In the genomic region with DNA sequence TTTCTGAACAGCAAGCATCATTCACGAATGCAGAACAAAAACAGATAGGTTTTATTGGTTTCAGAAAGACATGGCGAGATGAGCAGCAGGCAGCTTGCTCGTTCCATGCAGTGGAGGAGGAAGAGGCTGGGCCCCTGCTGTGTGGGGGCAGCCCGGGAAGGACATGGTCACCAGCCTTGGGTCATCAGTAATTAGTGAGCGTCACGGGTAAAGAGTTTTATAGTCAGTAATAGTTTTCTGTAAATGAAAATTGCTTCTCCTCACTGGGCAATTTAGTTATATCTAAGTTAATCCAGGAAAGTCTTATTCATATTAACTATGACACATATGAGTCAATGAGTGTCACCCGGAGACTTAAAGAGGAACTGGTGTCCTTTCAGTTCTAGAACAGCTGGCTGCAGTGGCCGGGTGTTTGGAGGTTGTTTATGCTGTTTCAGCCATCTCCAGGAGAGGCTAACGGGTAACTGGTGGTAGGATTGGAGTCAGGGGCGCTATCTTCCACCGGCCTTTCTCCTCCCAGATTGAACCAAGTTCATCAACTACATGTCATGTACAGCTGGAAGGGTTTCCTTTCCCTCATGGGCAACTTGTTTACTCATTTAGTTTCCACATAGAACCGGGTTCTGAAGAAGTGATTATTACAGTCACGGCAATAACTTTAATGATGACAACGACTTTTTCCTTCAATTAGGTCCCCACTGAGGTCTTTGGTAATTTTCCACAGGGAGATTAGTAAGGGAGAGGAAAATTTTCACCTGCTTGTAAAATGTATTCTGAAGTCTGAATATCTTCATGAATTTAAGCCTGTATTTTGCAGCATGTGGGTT, we compare ENCODE assay signal across 9 cellular contexts. TPM values are rescaled to one million over a fixed set of nuclear protein-coding genes. Genes with fewer than 3 reads are reported as not detected.
DNase-seq lines count a peak whose midpoint lies in the region; ATAC-seq and TF ChIP-seq lines count a peak whose summit lies in the region.
"Had no signal": no experiment of that assay in that cellular context is flagged by ENCODE, and none has a peak within 500 bp of the region (broad histone marks: within the 10 kb centered on the region; RNA-seq: fewer than 3 reads in every experiment).

No MANE protein-coding gene starts in this region.

- TF ChIP-seq CTCF in GM06990 (IDR thresholded peaks at IDR 0.05; ENCODE audit: insufficient read depth, low read length, poor library complexity, severe bottlenecking) (no peak), adrenal gland (IDR thresholded peaks at IDR 0.05) (no peak), transverse colon (IDR thresholded peaks at IDR 0.05) (no peak)
- no peak for TF ChIP-seq CTCF in CD8-positive, alpha-beta T cell (IDR thresholded peaks at IDR 0.05)

- in situ Hi-C loops in transverse colon (cut with MboI; ENCODE audit: low pct_ligation_motif_present in 1 of 4, low pct_unique_long_range_greater_than_20kb in 1 of 4, low sequenced_read_pairs in 3 of 4): no loop called here

- peaks cover 26% of the 10 kb centered on the region for H3K27me3 Mint-ChIP-seq in CD8-positive, alpha-beta T cell (ENCODE audit: low read depth)

- DNase-seq in GM06990 (ENCODE audit: extremely low read depth, insufficient read length) (peak; percentile 75), adrenal gland (peak in 6 of 7 donors; percentile 16 to 71 (median 36)), transverse colon (peak; percentile 48), NCI-H1105 treated with DMSO at 0.1 percent for 48 hours (lab: John Stamatoyannopoulos, UW) (no peak), NCI-H2107 treated with DMSO at 0.1 percent for 48 hours (lab: John Stamatoyannopoulos, UW; ENCODE audit: unreplicated experiment) (no peak)
- no peak for DNase-seq in CD8-positive, alpha-beta T cell

- H3K27ac Mint-ChIP-seq in CD8-positive, alpha-beta T cell: no peak overlapping the region

- 78 to 85% (median 83%) methylated on average over 14 of the region's 14 CpGs for WGBS in adrenal gland, 4 donors
- WGBS in transverse colon (ENCODE audit: low coverage in 1 of 2), 2 donors: 54 to 55% methylated on average over 6 to 14 of the region's 14 CpGs

- no peaks in the 10 kb centered on the region for H3K27me3 ChIP-seq in GM06990 (replicated peaks; ENCODE audit: control insufficient read depth, insufficient read depth, low read length)
- no peaks in the 10 kb centered on the region for H3K27me3 ChIP-seq in adrenal gland
- H3K27me3 ChIP-seq in transverse colon: no peaks in the 10 kb centered on the region
- no peaks in the 10 kb centered on the region for H3K27me3 ChIP-seq in CD8-positive, alpha-beta T cell (ENCODE audit: insufficient read depth, low read length)
- H3K27me3 ChIP-seq: upper lobe of left lung had no signal

- H3K36me3 ChIP-seq in GM06990 (ENCODE audit: control insufficient read depth, insufficient read depth, low read length): no peaks in the 10 kb centered on the region
- H3K36me3 ChIP-seq in adrenal gland (replicated peaks in 1 of 2): no peaks in the 10 kb centered on the region
- no peaks in the 10 kb centered on the region for H3K36me3 ChIP-seq in transverse colon
- no peaks in the 10 kb centered on the region for H3K36me3 ChIP-seq in CD8-positive, alpha-beta T cell (ENCODE audit: insufficient read depth, low read length)
- H3K36me3 ChIP-seq: upper lobe of left lung had no signal

- H3K4me3 Mint-ChIP-seq in CD8-positive, alpha-beta T cell: no peak overlapping the region

- CTCF ChIA-PET in CD8-positive, alpha-beta T cell (lab: Charles Lee): no interaction called here

- no peak for TF ChIP-seq EP300 in transverse colon (IDR thresholded peaks at IDR 0.05; ENCODE audit: low read depth)

- no peaks in the 10 kb centered on the region for H3K36me3 Mint-ChIP-seq in CD8-positive, alpha-beta T cell

- intact Hi-C loops in adrenal gland (cut with DNase I): no loop called here
- intact Hi-C loops in transverse colon (cut with DNase I; ENCODE audit: low total_unique reads): no loop called here
- intact Hi-C loops in CD8-positive, alpha-beta T cell (cut with DNase I, micrococcal nuclease): no loop called here

- TF ChIP-seq POLR2A in adrenal gland (IDR thresholded peaks at IDR 0.05) (no peak), transverse colon (IDR thresholded peaks at IDR 0.05) (no peak)

- peak overlapping the region in 1 of 5 donors; percentile 65 for H3K27ac ChIP-seq in adrenal gland
- peak overlapping the region in 1 of 4 donors; percentile 25 for H3K27ac ChIP-seq in transverse colon
- no peak overlapping the region for H3K27ac ChIP-seq in CD8-positive, alpha-beta T cell (ENCODE audit: low read depth, low read length)

- POLR2A ChIA-PET in CD8-positive, alpha-beta T cell (lab: Charles Lee): no interaction called here

- H3K4me3 ChIP-seq in GM06990 (replicated peaks; ENCODE audit: low read depth, low read length) (peak overlapping the region; percentile 15; the same call in 1 of the 2 replicates), adrenal gland (no peak overlapping the region), transverse colon (no peak overlapping the region)
- H3K4me3 ChIP-seq in CD8-positive, alpha-beta T cell (ENCODE audit: low read depth, low read length): no peak overlapping the region
- H3K4me3 ChIP-seq: upper lobe of left lung had no signal

- H3K4me1 Mint-ChIP-seq in CD8-positive, alpha-beta T cell (ENCODE audit: low read depth): no peaks in the 10 kb centered on the region

- H3K4me1 ChIP-seq in adrenal gland (replicated peaks in 1 of 2): peaks cover 0 to 12% of the 10 kb centered on the region in 2 donors
- peaks cover 0 to 13% (median 3%) of the 10 kb centered on the region in 4 donors for H3K4me1 ChIP-seq in transverse colon
- H3K4me1 ChIP-seq in CD8-positive, alpha-beta T cell (ENCODE audit: insufficient read depth, low read length): no peaks in the 10 kb centered on the region
- H3K4me1 ChIP-seq: upper lobe of left lung had no signal

- H3K9me3 ChIP-seq in adrenal gland (replicated peaks in 1 of 3) (no peaks in the 10 kb centered on the region), transverse colon (no peaks in the 10 kb centered on the region)
- H3K9me3 ChIP-seq in CD8-positive, alpha-beta T cell (ENCODE audit: low read length): no peaks in the 10 kb centered on the region
- H3K9me3 ChIP-seq: upper lobe of left lung had no signal

- ATAC-seq in GM19452 (IDR thresholded peaks at IDR 0.05; ENCODE audit: unreplicated experiment) (peak; percentile 93), HG03354 (IDR thresholded peaks at IDR 0.05; ENCODE audit: poor library complexity, severe bottlenecking, unreplicated experiment) (peak; percentile 97)
- no peak for ATAC-seq in CD8-positive, alpha-beta T cell

- no peaks in the 10 kb centered on the region for H3K9me3 Mint-ChIP-seq in CD8-positive, alpha-beta T cell

RNA-seq across cellular contexts. Expression of a gene that starts 34.6 kb away (rescaled TPM):
- total RNA-seq in adrenal gland: 1 to 10 TPM; 1.5 to 7.0 (median 2.5) TPM
- polyA plus RNA-seq in adrenal gland: 1 to 10 TPM; 1.2 to 6.7 (median 5.1) TPM
- total RNA-seq in transverse colon: 1 to 10 TPM; 2.3 to 7.1 (median 4.1) TPM
- under 1 TPM; 0.60 to 0.75 TPM for total RNA-seq in CD8-positive, alpha-beta T cell

Comparison
In these comparisons a context has a peak if more than half of its experiments do, and no peak if none do; other contexts are left out.
1. DNase-seq: peak in GM06990 (single experiment), adrenal gland (6 of 7) and transverse colon (single experiment); none in CD8-positive, alpha-beta T cell (0 of 7), NCI-H1105 treated with DMSO at 0.1 percent for 48 hours (single experiment) and NCI-H2107 treated with DMSO at 0.1 percent for 48 hours (single experiment).